Comparison of ENCODE assay signal across 8 cellular contexts in the genomic region with DNA sequence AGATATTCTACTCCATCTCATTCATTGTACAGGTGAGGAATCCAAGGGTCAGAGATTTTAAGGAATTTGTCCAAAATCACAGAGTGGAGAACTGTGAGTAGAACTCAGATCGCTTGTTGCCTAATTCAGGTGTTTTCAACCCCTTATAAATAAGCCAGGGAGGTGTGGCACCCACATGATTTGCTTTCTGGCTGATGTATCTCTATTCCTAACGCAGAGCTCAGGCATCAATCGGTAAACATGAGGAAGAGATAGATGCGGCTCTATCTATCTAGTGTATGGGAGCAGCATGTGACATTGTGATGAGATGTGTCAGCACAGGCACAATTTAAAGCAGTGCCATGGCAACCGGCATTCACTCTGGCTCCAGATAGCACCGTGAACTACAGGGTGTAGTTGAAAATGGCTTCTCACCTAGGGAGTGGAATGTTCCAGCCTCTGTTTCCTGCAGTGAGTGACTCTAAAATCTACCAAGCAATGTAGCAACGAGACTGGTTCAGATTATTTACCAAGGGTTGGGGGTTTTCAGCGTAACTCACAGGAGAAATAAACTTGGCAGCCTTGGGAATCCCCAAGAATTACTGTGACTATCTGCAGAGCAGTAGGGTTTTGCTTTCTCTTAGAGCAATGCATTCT. TPM values are rescaled to one million over a fixed set of nuclear protein-coding genes. Genes with fewer than 3 reads are reported as not detected.
DNase-seq lines count a peak whose midpoint lies in the region; ATAC-seq, FAIRE-seq and TF ChIP-seq lines count a peak whose summit lies in the region.

No MANE protein-coding gene starts in this region.

- FAIRE-seq in frontal cortex (lab: Jason Lieb, UNC), result no peak

- no peak for DNase-seq in heart left ventricle
- DNase-seq in cardiac septum (ENCODE audit: low spot score), result no peak
- peak; percentile 57 for DNase-seq in NCI-H2227 treated with DMSO at 0.1 percent for 48 hours (lab: John Stamatoyannopoulos, UW)
- DNase-seq in activated effector memory CD4-positive, alpha-beta T cell treated with Interleukin-2 at 50 U/mL for 16 hours, result peak; percentile 27
- DNase-seq in kidney tubule cell (ENCODE audit: low spot score), result peak; percentile 80
- DNase-seq in frontal cortex (ENCODE audit: low spot score in 2 of 2), result no peak

- H3K4me1 ChIP-seq in heart left ventricle (peaks cover 0 to 17% (median 0%) of the 10 kb centered on the region in 12 donors), stomach smooth muscle (ENCODE audit: control insufficient read depth, insufficient read depth, low read length) (peaks cover 2% of the 10 kb centered on the region)

- no peaks in the 10 kb centered on the region for H3K27me3 ChIP-seq in heart left ventricle
- H3K27me3 ChIP-seq in stomach smooth muscle (ENCODE audit: control insufficient read depth in 1 of 2, insufficient read depth in 2 of 2, low read length in 2 of 2), result no peaks in the 10 kb centered on the region

- WGBS in heart left ventricle, 4 donors, result 36 to 45% (median 39%) methylated on average over 7 to 8 of the region's 8 CpGs

- H3K36me3 ChIP-seq in heart left ventricle, result no peaks in the 10 kb centered on the region
- H3K36me3 ChIP-seq in stomach smooth muscle (ENCODE audit: control insufficient read depth in 2 of 2, insufficient read depth in 2 of 2, low read length in 2 of 2), result no peaks in the 10 kb centered on the region

- TF ChIP-seq CTCF in heart left ventricle (IDR thresholded peaks at IDR 0.05), result no peak

- no peak for TF ChIP-seq POLR2A in heart left ventricle (IDR thresholded peaks at IDR 0.05)

- H3K9me3 ChIP-seq in heart left ventricle (peaks cover 0 to 4% (median 0%) of the 10 kb centered on the region in 12 donors), stomach smooth muscle (ENCODE audit: control insufficient read depth in 2 of 2, low read length in 2 of 2) (no peaks in the 10 kb centered on the region)

- H3K9ac ChIP-seq in stomach smooth muscle (ENCODE audit: low read length in 2 of 2), result no peak overlapping the region

- peak overlapping the region in 1 of 12 donors; percentile 69 for H3K27ac ChIP-seq in heart left ventricle
- H3K27ac ChIP-seq in stomach smooth muscle (ENCODE audit: low read length), result no peak overlapping the region

- intact Hi-C loops in heart left ventricle (cut with DNase I), result no loop called here
- intact Hi-C loops in cardiac septum (cut with DNase I), result no loop called here

- peak in 3 of 4 donors; percentile 38 to 39 (median 38) for ATAC-seq in heart left ventricle
- peak; percentile 53 for ATAC-seq in HG02884 (IDR thresholded peaks at IDR 0.05; ENCODE audit: unreplicated experiment)

- H3K4me3 ChIP-seq in heart left ventricle (peak overlapping the region in 1 of 12 donors; percentile 47), stomach smooth muscle (ENCODE audit: low read length in 2 of 2) (peak overlapping the region; percentile 7 to 8)

RNA-seq across cellular contexts. Expression of a gene that starts 53.4 kb away (rescaled TPM):
- total RNA-seq in heart left ventricle (100 to 1,000 TPM; 118 to 244 (median 197) TPM), cardiac septum (180 TPM), frontal cortex (383 TPM)
- 100 to 1,000 TPM; 127 to 146 TPM for polyA plus RNA-seq in heart left ventricle

Comparison
In these comparisons a context has a peak if more than half of its experiments do, and no peak if none do; other contexts are left out.
1. DNase-seq: peak in NCI-H2227 treated with DMSO at 0.1 percent for 48 hours (single experiment), activated effector memory CD4-positive, alpha-beta T cell treated with Interleukin-2 at 50 U/mL for 16 hours (single experiment) and kidney tubule cell (single experiment); none in heart left ventricle (0 of 5), cardiac septum (single experiment) and frontal cortex (0 of 2).